8 cellular contexts compared by ENCODE assay signal in genomic region chr19:45492627-45493470, GRCh38. TPM values are rescaled to one million over a fixed set of nuclear protein-coding genes. Genes with fewer than 3 reads are reported as not detected.
DNase-seq lines count a peak whose midpoint lies in the region; ATAC-seq and TF ChIP-seq lines count a peak whose summit lies in the region.

No MANE protein-coding gene starts in this region.

- H3K4me1 ChIP-seq in NT2/D1 (ENCODE audit: insufficient read depth, insufficient read length) (no peaks in the 10 kb centered on the region), duodenal mucosa (ENCODE audit: control insufficient read depth in 1 of 2, insufficient read depth in 2 of 2, low read length in 2 of 2) (peaks cover 12 to 24% of the 10 kb centered on the region in 2 donors), mesendoderm (ENCODE audit: control insufficient read depth, low read depth, low read length) (no peaks in the 10 kb centered on the region), vagina (peaks cover 33% of the 10 kb centered on the region)

- no peak overlapping the region for H2AK5ac ChIP-seq in mesendoderm (ENCODE audit: low read length)

- no peak overlapping the region for H3K18ac ChIP-seq in mesendoderm (ENCODE audit: low read length)

- DNase-seq in GM04504 (ENCODE audit: low read depth) (peak; percentile 43), NT2/D1 (ENCODE audit: low read depth, low spot score) (no peak), mesendoderm (peak; percentile 91), vagina (ENCODE audit: extremely low spot score in 2 of 2) (no peak), mucosa of gallbladder (ENCODE audit: low spot score) (no peak), NCI-H146 (lab: John Stamatoyannopoulos, UW) (no peak)

- H4K8ac ChIP-seq in mesendoderm (ENCODE audit: low read depth, low read length) = peak overlapping the region; percentile 68

- no peak for TF ChIP-seq CTCF in vagina (IDR thresholded peaks at IDR 0.05)

- H3K56ac ChIP-seq in mesendoderm (ENCODE audit: low read length) = peak overlapping the region; percentile 78

- H3K36me3 ChIP-seq in NT2/D1 (ENCODE audit: insufficient read depth, insufficient read length, low read length) (peaks cover 25% of the 10 kb centered on the region), duodenal mucosa (ENCODE audit: control insufficient read depth in 1 of 2, insufficient read depth in 2 of 2, low read length in 2 of 2) (no peaks in the 10 kb centered on the region), mesendoderm (ENCODE audit: control insufficient read depth, insufficient read depth, low read length) (no peaks in the 10 kb centered on the region), vagina (no peaks in the 10 kb centered on the region)

- H3K9me3 ChIP-seq in NT2/D1 (ENCODE audit: insufficient read depth, low read length) (no peaks in the 10 kb centered on the region), duodenal mucosa (ENCODE audit: control insufficient read depth in 1 of 2, low read length in 2 of 2) (no peaks in the 10 kb centered on the region), vagina (no peaks in the 10 kb centered on the region)

- intact Hi-C loops in vagina (cut with DNase I) = no loop called here

- no peak overlapping the region for H3K27ac ChIP-seq in duodenal mucosa (ENCODE audit: low read depth, low read length)
- peak overlapping the region; percentile 46 for H3K27ac ChIP-seq in mesendoderm (ENCODE audit: low read depth, low read length)
- H3K27ac ChIP-seq in vagina = peak overlapping the region; percentile 66

- WGBS in mesendoderm (ENCODE audit: extremely low coverage, insufficient coverage, low lambda C conversion rate) = no CpG with 5 or more reads among the region's 32 CpGs

- ATAC-seq in GM19023 (IDR thresholded peaks at IDR 0.05; ENCODE audit: unreplicated experiment) = no peak

- TF ChIP-seq POLR2A in vagina (IDR thresholded peaks at IDR 0.05) = no peak

- no peak overlapping the region for H2BK15ac ChIP-seq in mesendoderm (replicated peaks; ENCODE audit: low read depth)

- no peak overlapping the region for H3K23ac ChIP-seq in mesendoderm (ENCODE audit: low read length)

- no peaks in the 10 kb centered on the region for H3K79me2 ChIP-seq in mesendoderm (ENCODE audit: control insufficient read depth, insufficient read depth, low read length)

- H3K4ac ChIP-seq in mesendoderm (ENCODE audit: low read depth, low read length) = no peak overlapping the region

- peak overlapping the region; percentile 77 for H3K4me2 ChIP-seq in mesendoderm (ENCODE audit: low read length)

- no peaks in the 10 kb centered on the region for H3K27me3 ChIP-seq in NT2/D1 (ENCODE audit: insufficient read depth, insufficient read length)
- peaks cover 13% of the 10 kb centered on the region in 2 donors for H3K27me3 ChIP-seq in duodenal mucosa (ENCODE audit: control insufficient read depth in 1 of 2, insufficient read depth in 2 of 2, low read length in 2 of 2)
- no peaks in the 10 kb centered on the region for H3K27me3 ChIP-seq in mesendoderm (ENCODE audit: insufficient read depth, low read length, poor library complexity)
- H3K27me3 ChIP-seq in vagina = no peaks in the 10 kb centered on the region

- peak overlapping the region; percentile 35 for H2BK5ac ChIP-seq in mesendoderm (ENCODE audit: low read length)

- H2BK120ac ChIP-seq in mesendoderm (ENCODE audit: low read depth, low read length) = no peak overlapping the region

- H3K79me1 ChIP-seq in mesendoderm (ENCODE audit: low read length) = no peaks in the 10 kb centered on the region

- H3K4me3 ChIP-seq in NT2/D1 (ENCODE audit: insufficient read length, low read depth) (peak overlapping the region; percentile 26), duodenal mucosa (ENCODE audit: low read depth in 1 of 2, low read length in 2 of 2) (peak overlapping the region; percentile 48 to 63), mesendoderm (ENCODE audit: low read length) (peak overlapping the region; percentile 63), vagina (peak overlapping the region; percentile 54 to 62)

- no peak overlapping the region for H4K5ac ChIP-seq in mesendoderm (ENCODE audit: low read length)

- peak overlapping the region; percentile 76 for H3K9ac ChIP-seq in NT2/D1 (ENCODE audit: insufficient read length, low read depth)
- H3K9ac ChIP-seq in duodenal mucosa (ENCODE audit: low read depth in 1 of 2, low read length in 2 of 2) = peak overlapping the region in 1 of 2 donors; percentile 43
- H3K9ac ChIP-seq in mesendoderm (ENCODE audit: low read length) = peak overlapping the region; percentile 63

RNA-seq across cellular contexts. Expression of gene RTN2, which starts 4.0 kb away (rescaled TPM):
- polyA plus RNA-seq in mesendoderm (2013, experiment 1 of 2) = 17.1 TPM
- 17.0 TPM for polyA plus RNA-seq in mesendoderm (2013, experiment 2 of 2)
- total RNA-seq in vagina = 13.0 TPM
- total RNA-seq in mucosa of gallbladder = 10.7 TPM

RNA-seq across cellular contexts. Expression of gene PPM1N, which starts 5.4 kb away (rescaled TPM):
- polyA plus RNA-seq in mesendoderm (2013, experiment 1 of 2) = 12.4 TPM
- polyA plus RNA-seq in mesendoderm (2013, experiment 2 of 2) = 12.1 TPM
- total RNA-seq in vagina (3.9 TPM), mucosa of gallbladder (2.2 TPM)

RNA-seq across cellular contexts. Expression of gene VASP, which starts 14.4 kb away (rescaled TPM):
- 116 TPM for polyA plus RNA-seq in mesendoderm (2013, experiment 1 of 2)
- 114 TPM for polyA plus RNA-seq in mesendoderm (2013, experiment 2 of 2)
- total RNA-seq in vagina (103 TPM), mucosa of gallbladder (137 TPM)

RNA-seq across cellular contexts. Expression of gene FOSB, which starts 25.1 kb away (rescaled TPM):
- polyA plus RNA-seq in mesendoderm (2013, experiment 1 of 2) = 0.29 TPM
- 0.34 TPM for polyA plus RNA-seq in mesendoderm (2013, experiment 2 of 2)
- total RNA-seq in vagina (20.6 TPM), mucosa of gallbladder (7.2 TPM)

Comparison
In these comparisons a context has a peak if more than half of its experiments do, and no peak if none do; other contexts are left out.
1. DNase-seq: peak in GM04504 (single experiment) and mesendoderm (single experiment); none in NT2/D1 (single experiment), vagina (0 of 2), mucosa of gallbladder (single experiment) and NCI-H146 (single experiment).
2. Peak in every context shown above with its lines, with median percentiles within 50 percentile points of each other: H3K4me3 ChIP-seq.